27 cellular contexts compared by ENCODE assay signal in the genomic region with DNA sequence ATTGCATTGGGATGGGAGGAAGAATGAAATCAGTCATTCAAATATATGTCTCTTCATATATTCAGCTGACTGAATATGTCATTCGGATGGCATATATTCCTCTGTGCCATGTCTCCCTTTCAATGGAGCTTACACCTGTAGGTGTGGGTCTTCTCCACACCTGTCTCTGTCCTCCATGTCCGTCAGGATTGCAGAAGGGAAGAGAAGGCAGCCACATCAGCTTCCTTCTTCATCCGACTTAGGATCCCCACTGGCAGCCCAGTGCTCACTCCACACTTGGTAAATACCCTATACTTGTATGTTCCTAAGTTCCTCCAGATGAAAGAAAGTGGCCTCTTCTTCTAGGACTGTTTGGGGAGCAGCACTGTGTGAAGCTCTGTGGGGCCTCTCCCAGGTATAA.
"Had no signal": no experiment of that assay in that cellular context is flagged by ENCODE, and none has a peak within 500 bp of the region (broad histone marks: within the 10 kb centered on the region; RNA-seq: fewer than 3 reads in every experiment).

No MANE protein-coding gene starts in this region.

- H3K27ac ChIP-seq: stomach, suprapubic skin, testis, thoracic aorta, thyroid gland, tibial artery, tibial nerve, transverse colon, upper lobe of left lung, upper lobe of right lung, uterus, vagina had no signal

- H3K36me3 ChIP-seq: stomach, suprapubic skin, thoracic aorta, thyroid gland, tibial artery, tibial nerve, transverse colon, upper lobe of left lung, upper lobe of right lung, uterus, vagina had no signal

- DNase-seq: stimulated activated CD4-positive, alpha-beta T cell treated with anti-CD3 and anti-CD28 coated beads, Interleukin-2, amount 100 ng/mL, for 48 hours; stimulated activated CD4-positive, alpha-beta T cell treated with anti-CD3 and anti-CD28 coated beads, Interleukin-4, amount 100 ng/mL, for 1 hour; stimulated activated CD4-positive, alpha-beta T cell treated with anti-CD3 and anti-CD28 coated beads, Interleukin-4, amount 100 ng/mL, for 24 hours; stimulated activated CD4-positive, alpha-beta T cell treated with anti-CD3 and anti-CD28 coated beads, Interleukin-4, amount 100 ng/mL, for 4 hours; stimulated activated CD8-positive, alpha-beta memory T cell treated with anti-CD3 and anti-CD28 coated beads, Interleukin-4, amount 100 ng/mL, for 48 hours; stimulated activated naive B cell treated with anti-CD40 and anti-IgM and Interleukin-4, amounts not matched to agents 10 μg/mL and 1 μg/mL and 100 μg/mL, for 72 hours; stimulated activated naive CD4-positive, alpha-beta T cell; stimulated activated naive CD4-positive, alpha-beta T cell treated with Interleukin-2 at 50 U/mL for 16 hours; stimulated activated naive CD8-positive, alpha-beta T cell treated with anti-CD3 and anti-CD28 coated beads, Interleukin-15, amount 100 ng/mL, for 72 hours; stimulated activated naive CD8-positive, alpha-beta T cell treated with anti-CD3 and anti-CD28 coated beads, Interleukin-15, Interleukin-2, amounts not matched to agents 100 U/mL and 50 U/mL, for 24 hours; stomach; substantia nigra; testis; thyroid gland; tibial artery; transverse colon; trophoblast cell; upper lobe of left lung; upper lobe of right lung; uterus had no signal

- H3K27ac Mint-ChIP-seq: stimulated activated effector memory CD8-positive, alpha-beta T cell treated with anti-CD3 and anti-CD28 coated beads, Interleukin-12 subunit alpha, Interleukin-12 subunit beta, amount 100 ng/mL, for 72 hours; stimulated activated memory B cell treated with anti-CD40 and anti-IgM and Interleukin-4, amounts not matched to agents 10 μg/mL and 1 μg/mL and 100 μg/mL, for 72 hours; stimulated activated naive B cell treated with anti-CD40 and anti-IgM and Interleukin-4, amounts not matched to agents 10 μg/mL and 1 μg/mL and 100 μg/mL, for 72 hours; stimulated activated naive CD8-positive, alpha-beta T cell treated with anti-CD3 and anti-CD28 coated beads, Interleukin-15, amount 100 ng/mL, for 72 hours; stimulated activated naive CD8-positive, alpha-beta T cell treated with anti-CD3 and anti-CD28 coated beads, Interleukin-15, Interleukin-2, amounts not matched to agents 100 ng/mL and 50 ng/mL, for 24 hours had no signal

- H3K4me1 ChIP-seq: testis, tibial artery, tibial nerve, upper lobe of left lung, upper lobe of right lung, uterus had no signal

- H3K4me1 Mint-ChIP-seq: stimulated activated effector memory CD8-positive, alpha-beta T cell treated with anti-CD3 and anti-CD28 coated beads, Interleukin-12 subunit alpha, Interleukin-12 subunit beta, amount 100 ng/mL, for 72 hours; stimulated activated memory B cell treated with anti-CD40 and anti-IgM and Interleukin-4, amounts not matched to agents 10 μg/mL and 1 μg/mL and 100 μg/mL, for 72 hours; stimulated activated naive B cell treated with anti-CD40 and anti-IgM and Interleukin-4, amounts not matched to agents 10 μg/mL and 1 μg/mL and 100 μg/mL, for 72 hours had no signal

- H3K4me3 Mint-ChIP-seq: stimulated activated effector memory CD8-positive, alpha-beta T cell treated with anti-CD3 and anti-CD28 coated beads, Interleukin-12 subunit alpha, Interleukin-12 subunit beta, amount 100 ng/mL, for 72 hours; stimulated activated memory B cell treated with anti-CD40 and anti-IgM and Interleukin-4, amounts not matched to agents 10 μg/mL and 1 μg/mL and 100 μg/mL, for 72 hours; stimulated activated naive B cell treated with anti-CD40 and anti-IgM and Interleukin-4, amounts not matched to agents 10 μg/mL and 1 μg/mL and 100 μg/mL, for 72 hours; stimulated activated naive CD8-positive, alpha-beta T cell treated with anti-CD3 and anti-CD28 coated beads, Interleukin-15, amount 100 ng/mL, for 72 hours; stimulated activated naive CD8-positive, alpha-beta T cell treated with anti-CD3 and anti-CD28 coated beads, Interleukin-15, Interleukin-2, amounts not matched to agents 100 ng/mL and 50 ng/mL, for 24 hours had no signal

- ATAC-seq: stimulated activated naive B cell treated with anti-CD40 and anti-IgM and Interleukin-4, amounts not matched to agents 10 μg/mL and 1 μg/mL and 100 μg/mL, for 72 hours; stimulated activated naive CD8-positive, alpha-beta T cell treated with anti-CD3 and anti-CD28 coated beads, Interleukin-15, amount 100 ng/mL, for 72 hours; stimulated activated naive CD8-positive, alpha-beta T cell treated with anti-CD3 and anti-CD28 coated beads, Interleukin-15, Interleukin-2, amounts not matched to agents 100 U/mL and 50 U/mL, for 24 hours; upper lobe of right lung had no signal

- H3K4me3 ChIP-seq: stomach, suprapubic skin, testis, thoracic aorta, thyroid gland, tibial artery, tibial nerve, transverse colon, upper lobe of left lung, upper lobe of right lung, uterus, vagina had no signal

- H3K9me3 Mint-ChIP-seq: stimulated activated effector memory CD8-positive, alpha-beta T cell treated with anti-CD3 and anti-CD28 coated beads, Interleukin-12 subunit alpha, Interleukin-12 subunit beta, amount 100 ng/mL, for 72 hours; stimulated activated naive CD8-positive, alpha-beta T cell treated with anti-CD3 and anti-CD28 coated beads, Interleukin-15, amount 100 ng/mL, for 72 hours; stimulated activated naive CD8-positive, alpha-beta T cell treated with anti-CD3 and anti-CD28 coated beads, Interleukin-15, Interleukin-2, amounts not matched to agents 100 ng/mL and 50 ng/mL, for 24 hours had no signal

- H3K27me3 Mint-ChIP-seq: stimulated activated naive B cell treated with anti-CD40 and anti-IgM and Interleukin-4, amounts not matched to agents 10 μg/mL and 1 μg/mL and 100 μg/mL, for 72 hours; stimulated activated naive CD8-positive, alpha-beta T cell treated with anti-CD3 and anti-CD28 coated beads, Interleukin-15, Interleukin-2, amounts not matched to agents 100 ng/mL and 50 ng/mL, for 24 hours had no signal

- H3K27me3 ChIP-seq: suprapubic skin, testis, thyroid gland, tibial artery, tibial nerve, transverse colon, upper lobe of left lung, upper lobe of right lung, uterus, vagina had no signal

- H3K9me3 ChIP-seq: stomach, suprapubic skin, testis, thoracic aorta, thyroid gland, tibial artery, tibial nerve, transverse colon, upper lobe of left lung, upper lobe of right lung, uterus, vagina had no signal

- H3K36me3 Mint-ChIP-seq: stimulated activated effector memory CD8-positive, alpha-beta T cell treated with anti-CD3 and anti-CD28 coated beads, Interleukin-12 subunit alpha, Interleukin-12 subunit beta, amount 100 ng/mL, for 72 hours; stimulated activated memory B cell treated with anti-CD40 and anti-IgM and Interleukin-4, amounts not matched to agents 10 μg/mL and 1 μg/mL and 100 μg/mL, for 72 hours; stimulated activated naive B cell treated with anti-CD40 and anti-IgM and Interleukin-4, amounts not matched to agents 10 μg/mL and 1 μg/mL and 100 μg/mL, for 72 hours had no signal
